ENCODE assay signal across 21 cellular contexts in genomic region chr7:50650057-50650664, GRCh38.
A peak's percentile ranks its signal among the peaks of the same experiment; 100 is the strongest.
DNase-seq lines count a peak whose midpoint lies in the region; ATAC-seq and TF ChIP-seq lines count a peak whose summit lies in the region.
"Had no signal": no experiment of that assay in that cellular context is flagged by ENCODE, and none has a peak within 500 bp of the region (broad histone marks: within the 10 kb centered on the region; RNA-seq: fewer than 3 reads in every experiment).

No MANE protein-coding gene starts in this region.

- ATAC-seq in GM18870 (IDR thresholded peaks at IDR 0.05; ENCODE audit: unreplicated experiment), result no peak
- ATAC-seq: HepG2, K562 had no signal

- intact Hi-C loops in lower leg skin (cut with DNase I; ENCODE audit: low total_unique reads), result no loop called here

- no peaks in the 10 kb centered on the region for H3K9me3 Mint-ChIP-seq in endothelial cell (ENCODE audit: unreplicated experiment)
- H3K9me3 Mint-ChIP-seq: CD4-positive, alpha-beta T cell had no signal

- peaks cover 1% of the 10 kb centered on the region for H3K27me3 Mint-ChIP-seq in endothelial cell (ENCODE audit: unreplicated experiment)
- H3K27me3 Mint-ChIP-seq: CD4-positive, alpha-beta T cell had no signal

- peak; percentile 2 for DNase-seq in stimulated activated CD4-positive, alpha-beta T cell treated with anti-CD3 and anti-CD28 coated beads, Interleukin-4, amount 100 ng/mL, for 24 hours
- no peak for DNase-seq in stimulated activated CD4-positive, alpha-beta T cell treated with anti-CD3 and anti-CD28 coated beads, Interleukin-12 subunit alpha, Interleukin-12 subunit beta, amount 100 ng/mL, for 4 hours
- DNase-seq in endothelial cell (ENCODE audit: low spot score), result no peak
- peak; percentile 6 to 69 for DNase-seq in lower leg skin (ENCODE audit: low spot score in 2 of 2)
- no peak for DNase-seq in cerebellar nuclear complex (lab: John Stamatoyannopoulos, UW)
- no peak for DNase-seq in hippocampal formation (lab: John Stamatoyannopoulos, UW)
- DNase-seq: CD4-positive, alpha-beta T cell; COR-L47; GOT3; HCEC 1CT; MM.1S; NCI-H1048; NCI-H1417 treated with DMSO at 0.1 percent for 48 hours; NCI-H187; NCI-H226; NCI-H524 treated with DMSO at 0.1 percent for 48 hours; Peyer's patch had no signal

- TF ChIP-seq CTCF in endothelial cell (IDR thresholded peaks at IDR 0.05; ENCODE audit: unreplicated experiment) (no peak), lower leg skin (IDR thresholded peaks at IDR 0.05) (no peak)

- H3K27ac Mint-ChIP-seq in endothelial cell (ENCODE audit: unreplicated experiment), result peak overlapping the region; percentile 64
- H3K27ac Mint-ChIP-seq: CD4-positive, alpha-beta T cell had no signal

- no peak overlapping the region for H3K4me3 ChIP-seq in lower leg skin (ENCODE audit: low read depth, poor library complexity, severe bottlenecking)
- H3K4me3 ChIP-seq: BLaER1, K562, Peyer's patch had no signal

- TF ChIP-seq POLR2A in lower leg skin (IDR thresholded peaks at IDR 0.05), result no peak

- no peak overlapping the region for H3K4me3 Mint-ChIP-seq in endothelial cell (ENCODE audit: unreplicated experiment)
- H3K4me3 Mint-ChIP-seq: CD4-positive, alpha-beta T cell had no signal

- H3K36me3 Mint-ChIP-seq in endothelial cell (ENCODE audit: low read depth, unreplicated experiment), result peaks cover 34% of the 10 kb centered on the region

- 90 to 91% methylated on average over 6 of the region's 6 CpGs for WGBS in lower leg skin, 2 donors

- peaks cover 31% of the 10 kb centered on the region for H3K4me1 Mint-ChIP-seq in endothelial cell (ENCODE audit: unreplicated experiment)

Comparison
In these comparisons a context has a peak if more than half of its experiments do, and no peak if none do; other contexts are left out.
1. DNase-seq: peak in stimulated activated CD4-positive, alpha-beta T cell treated with anti-CD3 and anti-CD28 coated beads, Interleukin-4, amount 100 ng/mL, for 24 hours (single experiment) and lower leg skin (2 of 2); none in stimulated activated CD4-positive, alpha-beta T cell treated with anti-CD3 and anti-CD28 coated beads, Interleukin-12 subunit alpha, Interleukin-12 subunit beta, amount 100 ng/mL, for 4 hours (single experiment), endothelial cell (single experiment), cerebellar nuclear complex (0 of 2) and hippocampal formation (0 of 2).